In genomic region chr20:17710379-17711305, GRCh38 we compare ENCODE assay signal across 1 cellular context.
TF ChIP-seq lines count a peak whose summit lies in the region.

No MANE protein-coding gene starts in this region.

TF ChIP-seq in HepG2, 621 proteins besides CTCF, POLR2A, EP300 and RAD21 (continued from another document and continues in another):
- TF ChIP-seq TFAP4 (IDR thresholded peaks at IDR 0.05; ENCODE audit: borderline replicate concordance, low read depth) (peak; percentile 69; the same call in 1 of the 2 replicates), HMGXB4 (CRISPR knock-in tag; IDR thresholded peaks at IDR 0.05; ENCODE audit: borderline replicate concordance in 1 of 2, low read depth in 1 of 2) (no peak; a peak in 1 of 4 replicates), ZNF225 (CRISPR knock-in tag; IDR thresholded peaks at IDR 0.05) (no peak; the same call in none of the 2 replicates), PBX2 (CRISPR knock-in tag; IDR thresholded peaks at IDR 0.05) (no peak), NR2C2 (CRISPR knock-in tag; IDR thresholded peaks at IDR 0.05; ENCODE audit: borderline replicate concordance) (no peak), ZNF30 (CRISPR knock-in tag; IDR thresholded peaks at IDR 0.05) (0 out of 2 replicates have a peak, but pooled peaks have one; percentile 73), MEF2D (CRISPR knock-in tag; IDR thresholded peaks at IDR 0.05) (peak; percentile 55; the same call in 1 of the 2 replicates), ARID2 (CRISPR knock-in tag; IDR thresholded peaks at IDR 0.05; ENCODE audit: borderline replicate concordance) (no peak), ZNF510 (CRISPR knock-in tag; IDR thresholded peaks at IDR 0.05; ENCODE audit: low read depth) (no peak; the same call in 1 of the 2 replicates), ETV5 (CRISPR knock-in tag; IDR thresholded peaks at IDR 0.05; ENCODE audit: borderline replicate concordance) (peak; percentile 22; the same call in 1 of the 2 replicates), KDM4B (CRISPR knock-in tag; IDR thresholded peaks at IDR 0.05) (no peak), RBM22 (optimal IDR thresholded peaks at IDR 0.05; ENCODE audit: low read length) (peak; percentile 14), TBX2 (CRISPR knock-in tag; IDR thresholded peaks at IDR 0.05; ENCODE audit: borderline replicate concordance) (peak; percentile 47; the same call in 1 of the 2 replicates), MAFG (CRISPR knock-in tag; IDR thresholded peaks at IDR 0.05) (peak; percentile 72; the same call in 1 of the 2 replicates), KLF13 (CRISPR knock-in tag; IDR thresholded peaks at IDR 0.05) (no peak; the same call in none of the 2 replicates), RFXANK (CRISPR knock-in tag; IDR thresholded peaks at IDR 0.05) (no peak), TFDP1 (CRISPR knock-in tag; IDR thresholded peaks at IDR 0.05; ENCODE audit: borderline replicate concordance) (peak; percentile 69; the same call in 1 of the 2 replicates), RNF219 (CRISPR knock-in tag; IDR thresholded peaks at IDR 0.05) (no peak), IKZF5 (CRISPR knock-in tag; IDR thresholded peaks at IDR 0.05) (0 out of 2 replicates have a peak, but pooled peaks have one; percentile 42), ZNF280B (CRISPR knock-in tag; IDR thresholded peaks at IDR 0.05; ENCODE audit: borderline replicate concordance) (no peak), NFKB2 (CRISPR knock-in tag; IDR thresholded peaks at IDR 0.05; ENCODE audit: borderline replicate concordance) (no peak; the same call in none of the 2 replicates), GRHL1 (CRISPR knock-in tag; conservative IDR thresholded peaks at IDR 0.05) (no peak), ZNF883 (CRISPR knock-in tag; IDR thresholded peaks at IDR 0.05; ENCODE audit: not compliant biosample characterization) (peak; percentile 58), RARA (CRISPR knock-in tag; IDR thresholded peaks at IDR 0.05) (peak; percentile 46), ZNF841 (CRISPR knock-in tag; IDR thresholded peaks at IDR 0.05; ENCODE audit: borderline replicate concordance) (no peak), ONECUT2 (CRISPR knock-in tag; IDR thresholded peaks at IDR 0.05) (0 out of 2 replicates have a peak, but pooled peaks have one; percentile 28), ZNF597 (CRISPR knock-in tag; IDR thresholded peaks at IDR 0.05) (no peak), ZNF407 (CRISPR knock-in tag; IDR thresholded peaks at IDR 0.05; ENCODE audit: not compliant biosample characterization) (no peak), ZNF740 (CRISPR knock-in tag; IDR thresholded peaks at IDR 0.05) (no peak; the same call in 1 of the 2 replicates), HOXA9 (CRISPR knock-in tag; IDR thresholded peaks at IDR 0.05; ENCODE audit: borderline replicate concordance) (no peak)
